Comparison of ENCODE assay signal across 1 cellular context in genomic region chr18:57436193-57436964, GRCh38.
TF ChIP-seq lines count a peak whose summit lies in the region.

No MANE protein-coding gene starts in this region.

TF ChIP-seq in HepG2, 621 proteins besides CTCF, POLR2A, EP300 and RAD21 (continued from another document and continues in another):
- TF ChIP-seq, protein P1, sequence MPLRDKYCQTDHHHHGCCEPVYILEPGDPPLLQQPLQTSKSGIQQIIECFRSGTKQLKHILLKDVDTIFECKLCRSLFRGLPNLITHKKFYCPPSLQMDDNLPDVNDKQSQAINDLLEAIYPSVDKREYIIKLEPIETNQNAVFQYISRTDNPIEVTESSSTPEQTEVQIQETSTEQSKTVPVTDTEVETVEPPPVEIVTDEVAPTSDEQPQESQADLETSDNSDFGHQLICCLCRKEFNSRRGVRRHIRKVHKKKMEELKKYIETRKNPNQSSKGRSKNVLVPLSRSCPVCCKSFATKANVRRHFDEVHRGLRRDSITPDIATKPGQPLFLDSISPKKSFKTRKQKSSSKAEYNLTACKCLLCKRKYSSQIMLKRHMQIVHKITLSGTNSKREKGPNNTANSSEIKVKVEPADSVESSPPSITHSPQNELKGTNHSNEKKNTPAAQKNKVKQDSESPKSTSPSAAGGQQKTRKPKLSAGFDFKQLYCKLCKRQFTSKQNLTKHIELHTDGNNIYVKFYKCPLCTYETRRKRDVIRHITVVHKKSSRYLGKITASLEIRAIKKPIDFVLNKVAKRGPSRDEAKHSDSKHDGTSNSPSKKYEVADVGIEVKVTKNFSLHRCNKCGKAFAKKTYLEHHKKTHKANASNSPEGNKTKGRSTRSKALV (CRISPR knock-in tag; IDR thresholded peaks at IDR 0.05): peak; percentile 49; the same call in 1 of the 2 replicates
- TF ChIP-seq TBX2 (CRISPR knock-in tag; IDR thresholded peaks at IDR 0.05; ENCODE audit: borderline replicate concordance) (peak; percentile 18; the same call in 1 of the 2 replicates), AGO2 (optimal IDR thresholded peaks at IDR 0.05; ENCODE audit: low read depth, low read length) (peak; percentile 27), HOXA3 (CRISPR knock-in tag; IDR thresholded peaks at IDR 0.05) (0 out of 2 replicates have a peak, but pooled peaks have one; percentile 28), ZNF772 (CRISPR knock-in tag; IDR thresholded peaks at IDR 0.05) (peak; percentile 51; the same call in 1 of the 2 replicates), KDM5B (CRISPR knock-in tag; IDR thresholded peaks at IDR 0.05; ENCODE audit: borderline replicate concordance) (peak; percentile 47), ZSCAN31 (CRISPR knock-in tag; IDR thresholded peaks at IDR 0.05; ENCODE audit: low read depth) (0 out of 2 replicates have a peak, but pooled peaks have one; percentile 46), ZBTB38 (CRISPR knock-in tag; IDR thresholded peaks at IDR 0.05) (peak; percentile 99), KDM2A (CRISPR knock-in tag; IDR thresholded peaks at IDR 0.05; ENCODE audit: borderline replicate concordance, low read depth) (0 out of 2 replicates have a peak, but pooled peaks have one; percentile 14), MYPOP (CRISPR knock-in tag; IDR thresholded peaks at IDR 0.05) (peak; percentile 19; the same call in 1 of the 2 replicates), KLF9 (CRISPR knock-in tag; IDR thresholded peaks at IDR 0.05; ENCODE audit: low read depth) (no peak), ZNF451 (CRISPR knock-in tag; IDR thresholded peaks at IDR 0.05) (0 out of 2 replicates have a peak, but pooled peaks have one; percentile 34), DNMT1 (CRISPR knock-in tag; IDR thresholded peaks at IDR 0.05) (0 out of 2 replicates have a peak, but pooled peaks have one; percentile 37), ZNF143 (CRISPR knock-in tag; IDR thresholded peaks at IDR 0.05) (no peak), ZNF138 (CRISPR knock-in tag; IDR thresholded peaks at IDR 0.05; ENCODE audit: low read depth) (0 out of 2 replicates have a peak, but pooled peaks have one; percentile 59), SNAPC4 (CRISPR knock-in tag; IDR thresholded peaks at IDR 0.05) (no peak), ZMAT3 (CRISPR knock-in tag; conservative IDR thresholded peaks at IDR 0.05) (0 out of 2 replicates have a peak, but pooled peaks have one; percentile 32), SALL2 (CRISPR knock-in tag; IDR thresholded peaks at IDR 0.05) (0 out of 2 replicates have a peak, but pooled peaks have one; percentile 5), ZNF296 (CRISPR knock-in tag; conservative IDR thresholded peaks at IDR 0.05) (no peak), ZNF512B (CRISPR knock-in tag; IDR thresholded peaks at IDR 0.05; ENCODE audit: borderline replicate concordance) (0 out of 2 replicates have a peak, but pooled peaks have one; percentile 30), ZNF225 (CRISPR knock-in tag; IDR thresholded peaks at IDR 0.05) (peak; percentile 27; the same call in 1 of the 2 replicates)
- TF ChIP-seq, protein P2, sequence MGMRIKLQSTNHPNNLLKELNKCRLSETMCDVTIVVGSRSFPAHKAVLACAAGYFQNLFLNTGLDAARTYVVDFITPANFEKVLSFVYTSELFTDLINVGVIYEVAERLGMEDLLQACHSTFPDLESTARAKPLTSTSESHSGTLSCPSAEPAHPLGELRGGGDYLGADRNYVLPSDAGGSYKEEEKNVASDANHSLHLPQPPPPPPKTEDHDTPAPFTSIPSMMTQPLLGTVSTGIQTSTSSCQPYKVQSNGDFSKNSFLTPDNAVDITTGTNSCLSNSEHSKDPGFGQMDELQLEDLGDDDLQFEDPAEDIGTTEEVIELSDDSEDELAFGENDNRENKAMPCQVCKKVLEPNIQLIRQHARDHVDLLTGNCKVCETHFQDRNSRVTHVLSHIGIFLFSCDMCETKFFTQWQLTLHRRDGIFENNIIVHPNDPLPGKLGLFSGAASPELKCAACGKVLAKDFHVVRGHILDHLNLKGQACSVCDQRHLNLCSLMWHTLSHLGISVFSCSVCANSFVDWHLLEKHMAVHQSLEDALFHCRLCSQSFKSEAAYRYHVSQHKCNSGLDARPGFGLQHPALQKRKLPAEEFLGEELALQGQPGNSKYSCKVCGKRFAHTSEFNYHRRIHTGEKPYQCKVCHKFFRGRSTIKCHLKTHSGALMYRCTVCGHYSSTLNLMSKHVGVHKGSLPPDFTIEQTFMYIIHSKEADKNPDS (CRISPR knock-in tag; IDR thresholded peaks at IDR 0.05): peak; percentile 22; the same call in 1 of the 2 replicates
- TF ChIP-seq, protein P3, sequence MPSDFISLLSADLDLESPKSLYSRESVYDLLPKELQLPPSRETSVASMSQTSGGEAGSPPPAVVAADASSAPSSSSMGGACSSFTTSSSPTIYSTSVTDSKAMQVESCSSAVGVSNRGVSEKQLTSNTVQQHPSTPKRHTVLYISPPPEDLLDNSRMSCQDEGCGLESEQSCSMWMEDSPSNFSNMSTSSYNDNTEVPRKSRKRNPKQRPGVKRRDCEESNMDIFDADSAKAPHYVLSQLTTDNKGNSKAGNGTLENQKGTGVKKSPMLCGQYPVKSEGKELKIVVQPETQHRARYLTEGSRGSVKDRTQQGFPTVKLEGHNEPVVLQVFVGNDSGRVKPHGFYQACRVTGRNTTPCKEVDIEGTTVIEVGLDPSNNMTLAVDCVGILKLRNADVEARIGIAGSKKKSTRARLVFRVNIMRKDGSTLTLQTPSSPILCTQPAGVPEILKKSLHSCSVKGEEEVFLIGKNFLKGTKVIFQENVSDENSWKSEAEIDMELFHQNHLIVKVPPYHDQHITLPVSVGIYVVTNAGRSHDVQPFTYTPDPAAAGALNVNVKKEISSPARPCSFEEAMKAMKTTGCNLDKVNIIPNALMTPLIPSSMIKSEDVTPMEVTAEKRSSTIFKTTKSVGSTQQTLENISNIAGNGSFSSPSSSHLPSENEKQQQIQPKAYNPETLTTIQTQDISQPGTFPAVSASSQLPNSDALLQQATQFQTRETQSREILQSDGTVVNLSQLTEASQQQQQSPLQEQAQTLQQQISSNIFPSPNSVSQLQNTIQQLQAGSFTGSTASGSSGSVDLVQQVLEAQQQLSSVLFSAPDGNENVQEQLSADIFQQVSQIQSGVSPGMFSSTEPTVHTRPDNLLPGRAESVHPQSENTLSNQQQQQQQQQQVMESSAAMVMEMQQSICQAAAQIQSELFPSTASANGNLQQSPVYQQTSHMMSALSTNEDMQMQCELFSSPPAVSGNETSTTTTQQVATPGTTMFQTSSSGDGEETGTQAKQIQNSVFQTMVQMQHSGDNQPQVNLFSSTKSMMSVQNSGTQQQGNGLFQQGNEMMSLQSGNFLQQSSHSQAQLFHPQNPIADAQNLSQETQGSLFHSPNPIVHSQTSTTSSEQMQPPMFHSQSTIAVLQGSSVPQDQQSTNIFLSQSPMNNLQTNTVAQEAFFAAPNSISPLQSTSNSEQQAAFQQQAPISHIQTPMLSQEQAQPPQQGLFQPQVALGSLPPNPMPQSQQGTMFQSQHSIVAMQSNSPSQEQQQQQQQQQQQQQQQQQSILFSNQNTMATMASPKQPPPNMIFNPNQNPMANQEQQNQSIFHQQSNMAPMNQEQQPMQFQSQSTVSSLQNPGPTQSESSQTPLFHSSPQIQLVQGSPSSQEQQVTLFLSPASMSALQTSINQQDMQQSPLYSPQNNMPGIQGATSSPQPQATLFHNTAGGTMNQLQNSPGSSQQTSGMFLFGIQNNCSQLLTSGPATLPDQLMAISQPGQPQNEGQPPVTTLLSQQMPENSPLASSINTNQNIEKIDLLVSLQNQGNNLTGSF (CRISPR knock-in tag; IDR thresholded peaks at IDR 0.05): 0 out of 2 replicates have a peak, but pooled peaks have one; percentile 63
- TF ChIP-seq, protein P4, sequence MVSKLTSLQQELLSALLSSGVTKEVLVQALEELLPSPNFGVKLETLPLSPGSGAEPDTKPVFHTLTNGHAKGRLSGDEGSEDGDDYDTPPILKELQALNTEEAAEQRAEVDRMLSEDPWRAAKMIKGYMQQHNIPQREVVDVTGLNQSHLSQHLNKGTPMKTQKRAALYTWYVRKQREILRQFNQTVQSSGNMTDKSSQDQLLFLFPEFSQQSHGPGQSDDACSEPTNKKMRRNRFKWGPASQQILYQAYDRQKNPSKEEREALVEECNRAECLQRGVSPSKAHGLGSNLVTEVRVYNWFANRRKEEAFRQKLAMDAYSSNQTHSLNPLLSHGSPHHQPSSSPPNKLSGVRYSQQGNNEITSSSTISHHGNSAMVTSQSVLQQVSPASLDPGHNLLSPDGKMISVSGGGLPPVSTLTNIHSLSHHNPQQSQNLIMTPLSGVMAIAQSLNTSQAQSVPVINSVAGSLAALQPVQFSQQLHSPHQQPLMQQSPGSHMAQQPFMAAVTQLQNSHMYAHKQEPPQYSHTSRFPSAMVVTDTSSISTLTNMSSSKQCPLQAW (CRISPR knock-in tag; IDR thresholded peaks at IDR 0.05): 0 out of 2 replicates have a peak, but pooled peaks have one; percentile 34
- TF ChIP-seq, protein P5, sequence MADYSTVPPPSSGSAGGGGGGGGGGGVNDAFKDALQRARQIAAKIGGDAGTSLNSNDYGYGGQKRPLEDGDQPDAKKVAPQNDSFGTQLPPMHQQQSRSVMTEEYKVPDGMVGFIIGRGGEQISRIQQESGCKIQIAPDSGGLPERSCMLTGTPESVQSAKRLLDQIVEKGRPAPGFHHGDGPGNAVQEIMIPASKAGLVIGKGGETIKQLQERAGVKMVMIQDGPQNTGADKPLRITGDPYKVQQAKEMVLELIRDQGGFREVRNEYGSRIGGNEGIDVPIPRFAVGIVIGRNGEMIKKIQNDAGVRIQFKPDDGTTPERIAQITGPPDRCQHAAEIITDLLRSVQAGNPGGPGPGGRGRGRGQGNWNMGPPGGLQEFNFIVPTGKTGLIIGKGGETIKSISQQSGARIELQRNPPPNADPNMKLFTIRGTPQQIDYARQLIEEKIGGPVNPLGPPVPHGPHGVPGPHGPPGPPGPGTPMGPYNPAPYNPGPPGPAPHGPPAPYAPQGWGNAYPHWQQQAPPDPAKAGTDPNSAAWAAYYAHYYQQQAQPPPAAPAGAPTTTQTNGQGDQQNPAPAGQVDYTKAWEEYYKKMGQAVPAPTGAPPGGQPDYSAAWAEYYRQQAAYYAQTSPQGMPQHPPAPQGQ (CRISPR knock-in tag; IDR thresholded peaks at IDR 0.05; ENCODE audit: borderline replicate concordance): no peak
- TF ChIP-seq, protein P6, sequence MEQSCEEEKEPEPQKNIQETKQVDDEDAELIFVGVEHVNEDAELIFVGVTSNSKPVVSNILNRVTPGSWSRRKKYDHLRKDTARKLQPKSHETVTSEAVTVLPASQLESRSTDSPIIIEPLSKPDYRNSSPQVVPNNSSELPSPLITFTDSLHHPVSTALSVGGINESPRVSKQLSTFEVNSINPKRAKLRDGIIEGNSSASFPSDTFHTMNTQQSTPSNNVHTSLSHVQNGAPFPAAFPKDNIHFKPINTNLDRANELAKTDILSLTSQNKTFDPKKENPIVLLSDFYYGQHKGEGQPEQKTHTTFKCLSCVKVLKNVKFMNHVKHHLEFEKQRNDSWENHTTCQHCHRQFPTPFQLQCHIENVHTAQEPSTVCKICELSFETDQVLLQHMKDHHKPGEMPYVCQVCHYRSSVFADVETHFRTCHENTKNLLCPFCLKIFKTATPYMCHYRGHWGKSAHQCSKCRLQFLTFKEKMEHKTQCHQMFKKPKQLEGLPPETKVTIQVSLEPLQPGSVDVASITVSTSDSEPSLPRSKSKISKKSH (CRISPR knock-in tag; IDR thresholded peaks at IDR 0.05; ENCODE audit: borderline replicate concordance): 0 out of 2 replicates have a peak, but pooled peaks have one; percentile 31
